8 cellular contexts compared by ENCODE assay signal in genomic region chr1:197903196-197903514, GRCh38. TPM values are rescaled to one million over a fixed set of nuclear protein-coding genes. Genes with fewer than 3 reads are reported as not detected.
DNase-seq lines count a peak whose midpoint lies in the region; ATAC-seq and TF ChIP-seq lines count a peak whose summit lies in the region.

No MANE protein-coding gene starts in this region.

- H3K9ac ChIP-seq in GM23248, result peak overlapping the region; percentile 82

- H3K4me3 ChIP-seq in GM23248 (peak overlapping the region; percentile 90), WERI-Rb-1 (ENCODE audit: low read depth, low read length) (peak overlapping the region; percentile 76), skeletal muscle cell (ENCODE audit: low read depth, low read length) (peak overlapping the region; percentile 67)

- peaks cover 11% of the 10 kb centered on the region for H3K4me1 ChIP-seq in GM23248 (ENCODE audit: insufficient read depth)

- no peak for TF ChIP-seq CTCF in WERI-Rb-1 (IDR thresholded peaks at IDR 0.05; ENCODE audit: low read depth, low read length)

- H2AFZ ChIP-seq in GM23248, result peak overlapping the region; percentile 99

- no peaks in the 10 kb centered on the region; the same call in 1 of the 2 replicates for H3K79me2 ChIP-seq in GM23248 (ENCODE audit: insufficient read depth)

- no peaks in the 10 kb centered on the region for H3F3A ChIP-seq in GM23248 (ENCODE audit: insufficient read depth)

- no peaks in the 10 kb centered on the region for H3K9me2 ChIP-seq in GM23248 (ENCODE audit: insufficient read depth)

- ATAC-seq in left ventricle myocardium superior, result peak; percentile 13
- no peak for ATAC-seq in GM19035 (IDR thresholded peaks at IDR 0.05; ENCODE audit: unreplicated experiment)

- DNase-seq in GM23248 (no peak), WERI-Rb-1 (no peak), left ventricle myocardium superior (no peak), skeletal muscle cell (ENCODE audit: low read depth) (no peak), NCI-H510A (lab: John Stamatoyannopoulos, UW) (no peak), NCI-H1105 treated with DMSO at 0.1 percent for 48 hours (lab: John Stamatoyannopoulos, UW) (no peak), NCI-H1417 treated with DMSO at 0.1 percent for 48 hours (lab: John Stamatoyannopoulos, UW) (no peak)

- no peaks in the 10 kb centered on the region for H3K36me3 ChIP-seq in GM23248 (ENCODE audit: low read depth)
- H3K36me3 ChIP-seq in WERI-Rb-1, result no peaks in the 10 kb centered on the region; the same call in 1 of the 2 replicates

- 16% methylated on average over 3 of the region's 3 CpGs for WGBS in GM23248 (ENCODE audit: low coverage in 1 of 2, low lambda C conversion rate in 2 of 2, missing lambda C conversion rate in 2 of 2), 2 experiments

- H3K27me3 ChIP-seq in GM23248 (replicated peaks; ENCODE audit: insufficient read depth), result peaks cover 4% of the 10 kb centered on the region; the same call in 1 of the 2 replicates
- no peaks in the 10 kb centered on the region for H3K27me3 ChIP-seq in WERI-Rb-1 (ENCODE audit: insufficient read depth, low read depth, severe bottlenecking)

- intact Hi-C loops in left ventricle myocardium superior (cut with micrococcal nuclease), result no loop called here

- H3K4me2 ChIP-seq in GM23248 (ENCODE audit: unreplicated experiment), result peak overlapping the region; percentile 84

- H3K27ac ChIP-seq in GM23248 (peak overlapping the region; percentile 77), WERI-Rb-1 (peak overlapping the region; percentile 99)

- in situ Hi-C loops in GM23248 (cut with MboI), result loop anchor here (25.0 kb wide), 2 partner anchors 559 to 784 kb away; no protein-coding TSS in a partner anchor

- no peaks in the 10 kb centered on the region for H4K20me1 ChIP-seq in GM23248 (ENCODE audit: insufficient read depth)

- H3K9me3 ChIP-seq in GM23248 (ENCODE audit: low read depth) (no peaks in the 10 kb centered on the region), WERI-Rb-1 (ENCODE audit: severe bottlenecking) (no peaks in the 10 kb centered on the region)

RNA-seq across cellular contexts. Expression of gene C1orf53, which starts 0.7 kb away (rescaled TPM):
- total RNA-seq in GM23248 (2014; rRNA removed; shearing (Covaris generic)), result 17.3 and 90.2 TPM in 2 replicates
- polyA plus RNA-seq in GM23248 (2016; fragmentation: Nextera tagmentation; extraction: Ambion mirVana), result 39.8 and 41.9 TPM in 2 replicates
- total RNA-seq in left ventricle myocardium superior, result 4.9 TPM

RNA-seq across cellular contexts. Expression of gene LHX9, which starts 14.0 kb away (rescaled TPM):
- 0.13 and 0.43 TPM in 2 replicates for total RNA-seq in GM23248 (2014; rRNA removed; shearing (Covaris generic))
- polyA plus RNA-seq in GM23248 (2016; fragmentation: Nextera tagmentation; extraction: Ambion mirVana), result 1.3 and 1.5 TPM in 2 replicates
- 0.27 TPM for total RNA-seq in left ventricle myocardium superior
